Comparison of ENCODE assay signal across 14 cellular contexts in genomic region chr1:212477680-212478466, GRCh38. TPM values are rescaled to one million over a fixed set of nuclear protein-coding genes. Genes with fewer than 3 reads are reported as not detected.
DNase-seq lines count a peak whose midpoint lies in the region; ATAC-seq and TF ChIP-seq lines count a peak whose summit lies in the region.
"Had no signal": no experiment of that assay in that cellular context is flagged by ENCODE, and none has a peak within 500 bp of the region (broad histone marks: within the 10 kb centered on the region; RNA-seq: fewer than 3 reads in every experiment).

No MANE protein-coding gene starts in this region.

- TF ChIP-seq EP300 in SK-N-SH (IDR thresholded peaks at IDR 0.05; ENCODE audit: borderline replicate concordance in 1 of 2, low read depth in 1 of 2, low read length in 1 of 2): no peak

- H3K9me3 ChIP-seq in SK-N-SH (no peaks in the 10 kb centered on the region), neural progenitor cell (ENCODE audit: low read depth) (no peaks in the 10 kb centered on the region)
- H3K9me3 ChIP-seq: esophagus squamous epithelium had no signal

- TF ChIP-seq CTCF in SK-N-SH (IDR thresholded peaks at IDR 0.05) (no peak), KMS-11 (conservative IDR thresholded peaks at IDR 0.05; ENCODE audit: low read depth, low read length) (no peak), epithelial cell of esophagus (IDR thresholded peaks at IDR 0.05; ENCODE audit: insufficient read depth, low read depth, low read length, missing control alignments) (no peak), neural progenitor cell (IDR thresholded peaks at IDR 0.05) (no peak)

- H3K27me3 ChIP-seq in SK-N-SH (ENCODE audit: insufficient read depth): no peaks in the 10 kb centered on the region; the same call in 1 of the 2 replicates
- H3K27me3 ChIP-seq in KMS-11 (ENCODE audit: insufficient read depth, low read depth): no peaks in the 10 kb centered on the region
- H3K27me3 ChIP-seq in neural progenitor cell: no peaks in the 10 kb centered on the region
- H3K27me3 ChIP-seq: dorsolateral prefrontal cortex had no signal

- peaks cover 20% of the 10 kb centered on the region for H3K27me3 Mint-ChIP-seq in neural progenitor cell (ENCODE audit: insufficient read depth, low read depth)

- H3F3A ChIP-seq in SK-N-SH (replicated peaks; ENCODE audit: insufficient read depth): no peaks in the 10 kb centered on the region
- no peaks in the 10 kb centered on the region for H3F3A ChIP-seq in neural progenitor cell (ENCODE audit: low read depth)

- H3K79me2 ChIP-seq in SK-N-SH (ENCODE audit: insufficient read depth) (no peaks in the 10 kb centered on the region), KMS-11 (ENCODE audit: insufficient read depth, low read depth) (no peaks in the 10 kb centered on the region), neural progenitor cell (ENCODE audit: low read depth) (no peaks in the 10 kb centered on the region)

- no peak overlapping the region for H3K4me3 ChIP-seq in SK-N-SH (ENCODE audit: low read depth in 2 of 2, low read length in 1 of 2)
- H3K4me3 ChIP-seq in KMS-11 (IDR thresholded peaks at IDR 0.05; ENCODE audit: insufficient read depth, low read depth, low read length): no peak overlapping the region
- H3K4me3 ChIP-seq in epithelial cell of esophagus (ENCODE audit: low read length): no peak overlapping the region
- no peak overlapping the region for H3K4me3 ChIP-seq in neural progenitor cell
- H3K4me3 ChIP-seq: esophagus squamous epithelium had no signal

- no peaks in the 10 kb centered on the region for H3K36me3 Mint-ChIP-seq in neural progenitor cell
- H3K36me3 Mint-ChIP-seq: CD4-positive, CD25-positive, alpha-beta regulatory T cell had no signal

- peaks cover 2% of the 10 kb centered on the region for H3K9me3 Mint-ChIP-seq in neural progenitor cell

- H3K9ac ChIP-seq in SK-N-SH (no peak overlapping the region), KMS-11 (no peak overlapping the region), neural progenitor cell (no peak overlapping the region)

- H3K36me3 ChIP-seq in SK-N-SH (replicated peaks in 1 of 2; ENCODE audit: control insufficient read depth in 1 of 2, insufficient read depth in 2 of 2, low read length in 1 of 2) (no peaks in the 10 kb centered on the region), KMS-11 (ENCODE audit: insufficient read depth) (no peaks in the 10 kb centered on the region), neural progenitor cell (no peaks in the 10 kb centered on the region)
- H3K36me3 ChIP-seq: esophagus squamous epithelium had no signal

- no peak for TF ChIP-seq RAD21 in SK-N-SH (IDR thresholded peaks at IDR 0.05; ENCODE audit: low read length)

- no peak for DNase-seq in SK-N-SH
- DNase-seq in epithelial cell of esophagus (ENCODE audit: low read depth): peak; percentile 63
- DNase-seq in neural progenitor cell (ENCODE audit: low spot score): no peak
- DNase-seq in germinal center (ENCODE audit: low spot score): no peak
- DNase-seq: esophagus squamous epithelium had no signal

- H2AFZ ChIP-seq in SK-N-SH (ENCODE audit: low read depth): no peak overlapping the region
- no peak overlapping the region for H2AFZ ChIP-seq in KMS-11 (ENCODE audit: low read depth)
- H2AFZ ChIP-seq in neural progenitor cell (replicated peaks): no peak overlapping the region

- no peak overlapping the region for H3K4me2 ChIP-seq in SK-N-SH
- H3K4me2 ChIP-seq in KMS-11: peak overlapping the region; percentile 10; the same call in 1 of the 2 replicates
- no peak overlapping the region for H3K4me2 ChIP-seq in neural progenitor cell

- H3K4me3 Mint-ChIP-seq in neural progenitor cell: no peak overlapping the region
- H3K4me3 Mint-ChIP-seq: CD4-positive, CD25-positive, alpha-beta regulatory T cell had no signal

- H3K27ac ChIP-seq in SK-N-SH (ENCODE audit: low read depth in 2 of 2, low read length in 1 of 2): no peak overlapping the region
- no peak overlapping the region for H3K27ac ChIP-seq in KMS-11
- no peak overlapping the region for H3K27ac ChIP-seq in neural progenitor cell
- H3K27ac ChIP-seq: esophagus squamous epithelium, HL-60, RWPE1, VCaP had no signal

- 67% methylated on average over 7 of the region's 8 CpGs for WGBS in SK-N-SH (ENCODE audit: low lambda C conversion rate)

- POLR2A ChIA-PET in SK-N-SH (lab: Yijun Ruan, JAX): interaction anchor here (1.2 kb wide), 2 partner anchors 130 to 131 kb away, joined by 5 to 8 read pairs; partner anchors contain the start of gene ATF3

- no peaks in the 10 kb centered on the region for H3K9me2 ChIP-seq in SK-N-SH

- ATAC-seq in SK-N-SH treated with all-trans-retinoic acid at 6 μM for 48 hours: no peak; the same call in 1 of the 3 replicates
- ATAC-seq in HG03432 (IDR thresholded peaks at IDR 0.05; ENCODE audit: unreplicated experiment): no peak
- ATAC-seq in GM21447 (IDR thresholded peaks at IDR 0.05; ENCODE audit: unreplicated experiment): no peak

- CTCF ChIA-PET in SK-N-SH (lab: Yijun Ruan, JAX): interaction anchor here (0.5 to 5.2 kb wide), 64 partner anchors 8 to 524 kb away, joined by 3 to 51 read pairs (median 6); partner anchors contain the start of genes ATF3 and BATF3

- no peaks in the 10 kb centered on the region for H4K20me1 ChIP-seq in SK-N-SH (ENCODE audit: insufficient read depth)
- no peaks in the 10 kb centered on the region for H4K20me1 ChIP-seq in KMS-11 (ENCODE audit: insufficient read depth)
- no peaks in the 10 kb centered on the region for H4K20me1 ChIP-seq in neural progenitor cell (ENCODE audit: low read depth)

- H3K4me1 Mint-ChIP-seq in neural progenitor cell: peaks cover 23% of the 10 kb centered on the region

- H3K4me1 ChIP-seq in SK-N-SH (ENCODE audit: control insufficient read depth in 1 of 2, insufficient read depth in 2 of 2, low read depth in 1 of 2, low read length in 1 of 2): no peaks in the 10 kb centered on the region; a peak in 1 of 4 replicates
- H3K4me1 ChIP-seq in KMS-11 (ENCODE audit: low read depth, poor library complexity, severe bottlenecking): peaks cover 28% of the 10 kb centered on the region
- peaks cover 11% of the 10 kb centered on the region for H3K4me1 ChIP-seq in neural progenitor cell

- peak overlapping the region; percentile 63 for H3K27ac Mint-ChIP-seq in neural progenitor cell

TF ChIP-seq in SK-N-SH treated with all-trans-retinoic acid at 6 μM for 48 hours, 23 proteins besides CTCF, POLR2A, EP300 and RAD21:
- TF ChIP-seq OSR1 (CRISPR knock-in tag; IDR thresholded peaks at IDR 0.05) (0 out of 2 replicates have a peak, but pooled peaks have one; percentile 47), PPARA (CRISPR knock-in tag; IDR thresholded peaks at IDR 0.05; ENCODE audit: borderline replicate concordance) (no peak)

TF ChIP-seq in SK-N-SH, 30 proteins besides CTCF, POLR2A, EP300 and RAD21 (continues in another document):
- TF ChIP-seq ZBTB33 (IDR thresholded peaks at IDR 0.05; ENCODE audit: borderline replicate concordance, low read depth): no peak
- no peak for TF ChIP-seq TCF12 (IDR thresholded peaks at IDR 0.05)
- TF ChIP-seq RXRA (IDR thresholded peaks at IDR 0.05; ENCODE audit: borderline replicate concordance, low read depth): no peak
- TF ChIP-seq MAX (IDR thresholded peaks at IDR 0.05; ENCODE audit: low read depth): no peak
- no peak for TF ChIP-seq YY1 (IDR thresholded peaks at IDR 0.05; ENCODE audit: low read depth)
- TF ChIP-seq TEAD4 (IDR thresholded peaks at IDR 0.05; ENCODE audit: borderline replicate concordance, insufficient read depth): no peak
- TF ChIP-seq USF2 (IDR thresholded peaks at IDR 0.05; ENCODE audit: borderline replicate concordance, low read depth, low read length): no peak
- no peak for TF ChIP-seq TAF1 (IDR thresholded peaks at IDR 0.05; ENCODE audit: borderline replicate concordance, low read depth, low read length)
- TF ChIP-seq PBX3 (IDR thresholded peaks at IDR 0.05): no peak

RNA-seq across cellular contexts. Expression of gene NENF, which starts 45.2 kb away (rescaled TPM):
- polyA plus RNA-seq in SK-N-SH (2012; rRNA removed): 59.6 and 78.7 TPM in 2 replicates
- 61.0 and 62.1 TPM in 2 replicates for polyA plus RNA-seq in SK-N-SH (2012; cell fraction: cytosol; rRNA removed)
- 16.5 and 24.2 TPM in 2 replicates for polyA plus RNA-seq in SK-N-SH (2012; cell fraction: nucleus; rRNA removed)
- total RNA-seq in neural progenitor cell (ENCODE audit: low replicate concordance): 6.8 and 8.2 TPM in 2 replicates
